Comparison of ENCODE assay signal across 1 cellular context in the genomic region with DNA sequence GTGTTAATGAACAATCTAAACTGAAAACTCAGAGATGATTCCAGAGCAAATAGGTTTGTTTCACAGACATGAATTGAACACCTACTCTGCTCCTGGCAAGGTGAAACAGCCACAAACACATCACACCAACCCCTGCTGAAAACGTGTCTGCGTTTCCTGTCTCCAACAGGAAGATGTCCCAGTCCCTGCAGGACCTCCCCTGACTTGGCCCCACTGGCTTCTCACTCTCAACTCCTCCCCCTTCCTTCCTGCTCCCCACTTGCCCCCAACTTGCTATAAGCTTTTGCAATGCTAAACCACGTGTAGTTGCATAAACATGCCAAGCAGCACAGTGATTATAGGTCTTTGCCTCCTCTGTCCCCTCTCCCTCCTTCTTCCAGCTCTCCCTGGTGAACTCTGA.
TF ChIP-seq lines count a peak whose summit lies in the region.

No MANE protein-coding gene starts in this region.

TF ChIP-seq in HepG2, 621 proteins besides CTCF, POLR2A, EP300 and RAD21 (continued from another document):
- TF ChIP-seq, protein P1, sequence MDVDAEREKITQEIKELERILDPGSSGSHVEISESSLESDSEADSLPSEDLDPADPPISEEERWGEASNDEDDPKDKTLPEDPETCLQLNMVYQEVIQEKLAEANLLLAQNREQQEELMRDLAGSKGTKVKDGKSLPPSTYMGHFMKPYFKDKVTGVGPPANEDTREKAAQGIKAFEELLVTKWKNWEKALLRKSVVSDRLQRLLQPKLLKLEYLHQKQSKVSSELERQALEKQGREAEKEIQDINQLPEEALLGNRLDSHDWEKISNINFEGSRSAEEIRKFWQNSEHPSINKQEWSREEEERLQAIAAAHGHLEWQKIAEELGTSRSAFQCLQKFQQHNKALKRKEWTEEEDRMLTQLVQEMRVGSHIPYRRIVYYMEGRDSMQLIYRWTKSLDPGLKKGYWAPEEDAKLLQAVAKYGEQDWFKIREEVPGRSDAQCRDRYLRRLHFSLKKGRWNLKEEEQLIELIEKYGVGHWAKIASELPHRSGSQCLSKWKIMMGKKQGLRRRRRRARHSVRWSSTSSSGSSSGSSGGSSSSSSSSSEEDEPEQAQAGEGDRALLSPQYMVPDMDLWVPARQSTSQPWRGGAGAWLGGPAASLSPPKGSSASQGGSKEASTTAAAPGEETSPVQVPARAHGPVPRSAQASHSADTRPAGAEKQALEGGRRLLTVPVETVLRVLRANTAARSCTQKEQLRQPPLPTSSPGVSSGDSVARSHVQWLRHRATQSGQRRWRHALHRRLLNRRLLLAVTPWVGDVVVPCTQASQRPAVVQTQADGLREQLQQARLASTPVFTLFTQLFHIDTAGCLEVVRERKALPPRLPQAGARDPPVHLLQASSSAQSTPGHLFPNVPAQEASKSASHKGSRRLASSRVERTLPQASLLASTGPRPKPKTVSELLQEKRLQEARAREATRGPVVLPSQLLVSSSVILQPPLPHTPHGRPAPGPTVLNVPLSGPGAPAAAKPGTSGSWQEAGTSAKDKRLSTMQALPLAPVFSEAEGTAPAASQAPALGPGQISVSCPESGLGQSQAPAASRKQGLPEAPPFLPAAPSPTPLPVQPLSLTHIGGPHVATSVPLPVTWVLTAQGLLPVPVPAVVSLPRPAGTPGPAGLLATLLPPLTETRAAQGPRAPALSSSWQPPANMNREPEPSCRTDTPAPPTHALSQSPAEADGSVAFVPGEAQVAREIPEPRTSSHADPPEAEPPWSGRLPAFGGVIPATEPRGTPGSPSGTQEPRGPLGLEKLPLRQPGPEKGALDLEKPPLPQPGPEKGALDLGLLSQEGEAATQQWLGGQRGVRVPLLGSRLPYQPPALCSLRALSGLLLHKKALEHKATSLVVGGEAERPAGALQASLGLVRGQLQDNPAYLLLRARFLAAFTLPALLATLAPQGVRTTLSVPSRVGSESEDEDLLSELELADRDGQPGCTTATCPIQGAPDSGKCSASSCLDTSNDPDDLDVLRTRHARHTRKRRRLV (CRISPR knock-in tag; IDR thresholded peaks at IDR 0.05), result no peak
- no peak for TF ChIP-seq ZNF335 (CRISPR knock-in tag; IDR thresholded peaks at IDR 0.05)
